ENCODE assay signal across 8 cellular contexts in genomic region chr7:112789824-112790650, GRCh38. TPM values are rescaled to one million over a fixed set of nuclear protein-coding genes. Genes with fewer than 3 reads are reported as not detected.
DNase-seq lines count a peak whose midpoint lies in the region; ATAC-seq, FAIRE-seq and TF ChIP-seq lines count a peak whose summit lies in the region.

Gene TMEM168 (minus strand): TSS chr7:112790393. CDS start chr7:112784825, 5,568 bp downstream.

- peak within 1 kb of the TSS; percentile 91 for H3K4me2 ChIP-seq in smooth muscle cell

- no peaks in the 10 kb centered on the region for H3F3A ChIP-seq in smooth muscle cell (ENCODE audit: low read depth)

- H3K4me3 ChIP-seq in ACC112 (ENCODE audit: low read depth, low read length) (peak within 1 kb of the TSS; percentile 93), bronchial epithelial cell (ENCODE audit: low read depth, low read length) (peak within 1 kb of the TSS; percentile 50), smooth muscle cell (peak within 1 kb of the TSS; percentile 73)

- WGBS in smooth muscle cell (ENCODE audit: low lambda C conversion rate): 1% methylated on average over 66 of the region's 68 CpGs

- H2AFZ ChIP-seq in ACC112 (ENCODE audit: low read length, unreplicated experiment) (peak within 1 kb of the TSS; percentile 97), smooth muscle cell (ENCODE audit: low read depth) (peak within 1 kb of the TSS; percentile 86)

- ATAC-seq in GM18861 (IDR thresholded peaks at IDR 0.05; ENCODE audit: unreplicated experiment): peak; percentile 79
- peak; percentile 90 for ATAC-seq in HG03097 (IDR thresholded peaks at IDR 0.05; ENCODE audit: low FRiP score, unreplicated experiment)
- ATAC-seq in WTC11: peak; percentile 97

- no peaks in the 10 kb centered on the region for H4K20me1 ChIP-seq in smooth muscle cell (ENCODE audit: low read depth)

- peak within 1 kb of the TSS; percentile 89 for H3K27ac Mint-ChIP-seq in WTC11

- TF ChIP-seq CTCF in WTC11 (IDR thresholded peaks at IDR 0.05): no peak
- no peak for TF ChIP-seq CTCF in bronchial epithelial cell (IDR thresholded peaks at IDR 0.05; ENCODE audit: insufficient read depth, low read length, severe bottlenecking)
- no peak for TF ChIP-seq CTCF in smooth muscle cell (IDR thresholded peaks at IDR 0.05; ENCODE audit: borderline replicate concordance, insufficient read depth, poor library complexity, severe bottlenecking)

- H3K4me1 ChIP-seq in ACC112 (ENCODE audit: control insufficient read depth, insufficient read depth, low read length, unreplicated experiment) (peaks cover 7% of the 10 kb centered on the region), smooth muscle cell (ENCODE audit: low read depth) (peaks cover 9% of the 10 kb centered on the region)

- POLR2A ChIA-PET in WTC11 (lab: Charles Lee): interaction anchor here (0.6 to 0.7 kb wide), 2 partner anchors 150 to 287 kb away, joined by 3 read pairs; a partner anchor contains a TSS

- H3K36me3 ChIP-seq in ACC112 (ENCODE audit: insufficient read depth, low read length) (no peaks in the 10 kb centered on the region), bronchial epithelial cell (ENCODE audit: control insufficient read depth, insufficient read depth, low read length) (no peaks in the 10 kb centered on the region), smooth muscle cell (ENCODE audit: low read depth) (no peaks in the 10 kb centered on the region)

- peaks cover 30% of the 10 kb centered on the region for H3K79me2 ChIP-seq in ACC112 (ENCODE audit: control insufficient read depth, insufficient read depth, low read length, unreplicated experiment)
- H3K79me2 ChIP-seq in smooth muscle cell (ENCODE audit: low read depth): peaks cover 13% of the 10 kb centered on the region

- peak within 1 kb of the TSS; percentile 85 for H3K4me3 Mint-ChIP-seq in WTC11

- H3K27me3 ChIP-seq in ACC112 (ENCODE audit: insufficient read depth, low read length) (no peaks in the 10 kb centered on the region), bronchial epithelial cell (ENCODE audit: control insufficient read depth, insufficient read depth, low read length) (no peaks in the 10 kb centered on the region), smooth muscle cell (ENCODE audit: low read depth) (no peaks in the 10 kb centered on the region)

- no peak for FAIRE-seq in bronchial epithelial cell (lab: Jason Lieb, UNC)

- H3K27me3 Mint-ChIP-seq in WTC11 (ENCODE audit: low read depth): 0 out of 2 replicates have a peak, but pooled peaks cover 3% of the 10 kb centered on the region

- no peaks in the 10 kb centered on the region for H3K9me3 Mint-ChIP-seq in WTC11

- H3K4me1 Mint-ChIP-seq in WTC11: peaks cover 25% of the 10 kb centered on the region

- CTCF ChIA-PET in WTC11 (lab: Charles Lee): interaction anchor here (1.0 to 2.0 kb wide), 2 partner anchors 79 to 296 kb away, joined by 4 to 9 read pairs; partner anchors contain the start of gene GPR85

- no peaks in the 10 kb centered on the region for H3K9me3 ChIP-seq in smooth muscle cell (replicated peaks; ENCODE audit: low read depth)

- peak; percentile 37 for DNase-seq in NCI-H2196 treated with DMSO at 0.1 percent for 48 hours (lab: John Stamatoyannopoulos, UW; ENCODE audit: unreplicated experiment)
- DNase-seq in WTC11 (ENCODE audit: low spot score): peak; percentile 78
- peak; percentile 70 for DNase-seq in bronchial epithelial cell (ENCODE audit: low read depth)
- DNase-seq in iPS-NIHi7 (ENCODE audit: extremely low spot score): peak; percentile 88
- peak; percentile 44 for DNase-seq in smooth muscle cell (lab: John Stamatoyannopoulos, UW; ENCODE audit: unreplicated experiment)

- no peaks in the 10 kb centered on the region; the same call in 1 of the 2 replicates for H3K36me3 Mint-ChIP-seq in WTC11

- H3K9ac ChIP-seq in smooth muscle cell (ENCODE audit: low read depth): peak within 1 kb of the TSS; percentile 67

- H3K27ac ChIP-seq in ACC112 (ENCODE audit: low read depth, low read length) (peak within 1 kb of the TSS; percentile 86), smooth muscle cell (ENCODE audit: low read depth) (peak within 1 kb of the TSS; percentile 53)

TF ChIP-seq in WTC11, 78 proteins besides CTCF, POLR2A, EP300 and RAD21 (continues in another document):
- TF ChIP-seq E2F1 (CRISPR knock-in tag; IDR thresholded peaks at IDR 0.05): peak; percentile 52; the same call in 1 of the 2 replicates
- no peak for TF ChIP-seq ZNF138 (CRISPR knock-in tag; conservative IDR thresholded peaks at IDR 0.05)
- TF ChIP-seq USF2 (CRISPR knock-in tag; IDR thresholded peaks at IDR 0.05): no peak
- TF ChIP-seq ZNF423 (CRISPR knock-in tag; IDR thresholded peaks at IDR 0.05): no peak
- no peak for TF ChIP-seq ERG (CRISPR knock-in tag; IDR thresholded peaks at IDR 0.05)
- TF ChIP-seq FOXP1 (CRISPR knock-in tag; IDR thresholded peaks at IDR 0.05; ENCODE audit: borderline replicate concordance): peak; percentile 95
- no peak for TF ChIP-seq RORB (CRISPR knock-in tag; IDR thresholded peaks at IDR 0.05)
- TF ChIP-seq PRDM15 (CRISPR knock-in tag; IDR thresholded peaks at IDR 0.05): no peak
- no peak for TF ChIP-seq ZNF425 (CRISPR knock-in tag; conservative IDR thresholded peaks at IDR 0.05)
- peak; percentile 64; the same call in 1 of the 2 replicates for TF ChIP-seq ATF1 (CRISPR knock-in tag; IDR thresholded peaks at IDR 0.05)

RNA-seq across cellular contexts. Expression of gene TMEM168, which starts in this region (rescaled TPM):
- 11.2 to 13.3 TPM (median 12.7 TPM) in 3 replicates for total RNA-seq in WTC11 (2021)
- total RNA-seq in bronchial epithelial cell: 40.3 and 63.9 TPM in 2 replicates
- total RNA-seq in smooth muscle cell: 28.9 and 33.4 TPM in 2 replicates
- 7.8 and 11.4 TPM in 2 replicates for polyA plus RNA-seq in smooth muscle cell

Comparison
In these comparisons a context has a peak if more than half of its experiments do, and no peak if none do; other contexts are left out.
1. Peak in every context shown above with its lines: DNase-seq, ATAC-seq, H3K4me3 ChIP-seq and H3K27ac ChIP-seq.
2. DNase-seq: peak in every context shown above with its lines; median percentile 88 in iPS-NIHi7; 78 in WTC11; 70 in bronchial epithelial cell; 44 in smooth muscle cell; 37 in NCI-H2196 treated with DMSO at 0.1 percent for 48 hours.